In the genomic region with DNA sequence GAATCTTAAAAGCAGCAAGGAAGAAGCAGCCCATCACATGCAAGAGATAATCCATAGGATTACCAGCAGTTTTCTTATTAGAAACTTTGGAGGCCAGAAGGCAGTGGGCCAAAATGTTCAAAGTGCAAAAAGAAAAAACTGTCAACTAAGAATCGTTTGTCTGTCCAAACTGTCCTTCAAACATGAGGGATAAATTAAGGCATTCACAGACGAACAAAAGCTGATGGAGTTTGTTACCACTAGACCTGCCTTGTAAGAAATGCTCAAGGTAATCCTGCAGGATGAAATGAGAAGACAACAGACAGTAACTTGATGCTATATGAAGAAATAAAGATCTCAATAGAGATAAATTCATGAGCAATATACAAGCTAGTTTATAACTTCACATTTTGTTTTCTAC, we compare ENCODE assay signal across 21 cellular contexts.
A peak's percentile ranks its signal among the peaks of the same experiment; 100 is the strongest.
DNase-seq lines count a peak whose midpoint lies in the region; ATAC-seq, FAIRE-seq and TF ChIP-seq lines count a peak whose summit lies in the region.
"Had no signal": no experiment of that assay in that cellular context is flagged by ENCODE, and none has a peak within 500 bp of the region (broad histone marks: within the 10 kb centered on the region; RNA-seq: fewer than 3 reads in every experiment).

No MANE protein-coding gene starts in this region.

- WGBS in HepG2 (ENCODE audit: low lambda C conversion rate), result 55% methylated on average over 2 of the region's 2 CpGs
- WGBS in right lobe of liver (ENCODE audit: insufficient coverage, low coverage, low lambda C conversion rate, missing lambda C conversion rate), result 39% methylated on average over 2 of the region's 2 CpGs

- H3K9me3 ChIP-seq in HepG2 (ENCODE audit: low read length) (no peaks in the 10 kb centered on the region), right lobe of liver (no peaks in the 10 kb centered on the region), Karpas-422 (ENCODE audit: low read length) (no peaks in the 10 kb centered on the region)
- H3K9me3 ChIP-seq: Caco-2 had no signal

- H3K9me3 Mint-ChIP-seq in stimulated activated naive B cell treated with anti-CD40 and anti-IgM and Interleukin-4, amounts not matched to agents 10 μg/mL and 1 μg/mL and 100 μg/mL, for 72 hours, result peaks cover 0 to 4% of the 10 kb centered on the region in 2 donors
- H3K9me3 Mint-ChIP-seq: CD4-positive, alpha-beta T cell; CD8-positive, alpha-beta T cell had no signal

- no peak overlapping the region for H3K9ac ChIP-seq in HepG2 (ENCODE audit: insufficient read depth, low read depth, low read length)
- no peak overlapping the region for H3K9ac ChIP-seq in Karpas-422 (ENCODE audit: low read length)
- H3K9ac ChIP-seq: BLaER1 treated with 17β-estradiol and CSF1 and Interleukin-3, amounts not matched to agents 10 nM and 100 nM had no signal

- H3K4me1 ChIP-seq in HepG2 (ENCODE audit: insufficient read depth, low read length), result peaks cover 4% of the 10 kb centered on the region
- no peaks in the 10 kb centered on the region for H3K4me1 ChIP-seq in right lobe of liver
- peaks cover 41% of the 10 kb centered on the region for H3K4me1 ChIP-seq in Karpas-422 (ENCODE audit: low read length)
- H3K4me1 ChIP-seq: BLaER1 treated with 17β-estradiol and CSF1 and Interleukin-3, amounts not matched to agents 10 nM and 100 nM; Caco-2 had no signal

- H3K27ac Mint-ChIP-seq in stimulated activated naive B cell treated with anti-CD40 and anti-IgM and Interleukin-4, amounts not matched to agents 10 μg/mL and 1 μg/mL and 100 μg/mL, for 72 hours, result no peak overlapping the region
- H3K27ac Mint-ChIP-seq: B cell; CD4-positive, alpha-beta T cell; CD8-positive, alpha-beta T cell had no signal

- CTCF ChIA-PET in HepG2 (lab: Yijun Ruan, JAX; ENCODE audit: low intra/inter-chr PET ratio, low total read pairs), result no interaction called here

- TF ChIP-seq CTCF in HepG2 (CRISPR knock-in tag; IDR thresholded peaks at IDR 0.05) (no peak), right lobe of liver (IDR thresholded peaks at IDR 0.05) (no peak)

- no peak for TF ChIP-seq EP300 in HepG2 (IDR thresholded peaks at IDR 0.05; ENCODE audit: low read depth in 2 of 2, low read length in 2 of 2)
- no peak for TF ChIP-seq EP300 in HepG2 (CRISPR knock-in tag; IDR thresholded peaks at IDR 0.05; ENCODE audit: borderline replicate concordance)

- no peak for TF ChIP-seq POLR2A in HepG2 (IDR thresholded peaks at IDR 0.05; ENCODE audit: insufficient read depth in 1 of 2, low read depth in 2 of 2, low read length in 2 of 2)
- no peak for TF ChIP-seq POLR2A in right lobe of liver (IDR thresholded peaks at IDR 0.05)

- no peak for TF ChIP-seq RAD21 in HepG2 (CRISPR knock-in tag; IDR thresholded peaks at IDR 0.05)

- in situ Hi-C loops in HepG2 (cut with HindIII; ENCODE audit: extremely low pct_ligation_motif_present, low pct_unique_long_range_greater_than_20kb), result no loop called here

- ATAC-seq in HepG2 (no peak), right lobe of liver (no peak), GM21390 (IDR thresholded peaks at IDR 0.05; ENCODE audit: unreplicated experiment) (no peak)
- no peak for ATAC-seq in stimulated activated naive B cell treated with anti-CD40 and anti-IgM and Interleukin-4, amounts not matched to agents 10 μg/mL and 1 μg/mL and 100 μg/mL, for 72 hours (replicated peaks)
- ATAC-seq: A549; CD8-positive, alpha-beta T cell had no signal

- H3K27me3 Mint-ChIP-seq in stimulated activated naive B cell treated with anti-CD40 and anti-IgM and Interleukin-4, amounts not matched to agents 10 μg/mL and 1 μg/mL and 100 μg/mL, for 72 hours, result no peaks in the 10 kb centered on the region
- H3K27me3 Mint-ChIP-seq: B cell; CD4-positive, alpha-beta T cell had no signal

- H3K36me3 Mint-ChIP-seq in stimulated activated naive B cell treated with anti-CD40 and anti-IgM and Interleukin-4, amounts not matched to agents 10 μg/mL and 1 μg/mL and 100 μg/mL, for 72 hours, result peaks cover 33 to 58% of the 10 kb centered on the region in 2 donors

- H3K4me2 ChIP-seq in HepG2 (ENCODE audit: low read depth, low read length) (no peak overlapping the region), Karpas-422 (ENCODE audit: low read depth, low read length, poor library complexity, severe bottlenecking) (no peak overlapping the region)
- H3K4me2 ChIP-seq: A549; BLaER1 treated with 17β-estradiol and CSF1 and Interleukin-3, amounts not matched to agents 10 nM and 100 nM had no signal

- no peak overlapping the region for H3K4me3 Mint-ChIP-seq in stimulated activated naive B cell treated with anti-CD40 and anti-IgM and Interleukin-4, amounts not matched to agents 10 μg/mL and 1 μg/mL and 100 μg/mL, for 72 hours
- H3K4me3 Mint-ChIP-seq: B cell; CD4-positive, alpha-beta T cell; CD8-positive, alpha-beta T cell had no signal

- H3K36me3 ChIP-seq in HepG2 (replicated peaks in 1 of 2; ENCODE audit: control insufficient read depth in 1 of 2, insufficient read depth in 2 of 2, low read length in 2 of 2), result peaks cover 3 to 17% of the 10 kb centered on the region in 2 experiments; a peak in 3 of 5 replicates
- no peaks in the 10 kb centered on the region for H3K36me3 ChIP-seq in right lobe of liver
- peaks cover 13% of the 10 kb centered on the region for H3K36me3 ChIP-seq in Karpas-422 (ENCODE audit: insufficient read depth, low read length)

- H2AFZ ChIP-seq in HepG2 (ENCODE audit: low read length) (no peak overlapping the region), Karpas-422 (ENCODE audit: low read length) (no peak overlapping the region)

- intact Hi-C loops in HepG2 (cut with micrococcal nuclease; ENCODE audit: unreplicated experiment), result loop anchor here (10.0 kb wide), 1 partner anchor 182 kb away; no protein-coding TSS in a partner anchor
- intact Hi-C loops in right lobe of liver (cut with DNase I), result no loop called here

- no TSS peak for BruUV-seq in HepG2 (replicated peaks; lab: Mats Ljungman, UMichigan)

- H3K79me2 ChIP-seq in HepG2 (ENCODE audit: insufficient read depth, low read length) (no peaks in the 10 kb centered on the region), Karpas-422 (ENCODE audit: low read length) (peaks cover 6% of the 10 kb centered on the region; the same call in 1 of the 2 replicates)

- no peak for FAIRE-seq in HepG2 (lab: Jason Lieb, UNC)
- FAIRE-seq: A549, D721Med, G401.6, GM12891, GM18507 had no signal

- H3K27ac ChIP-seq in HepG2 (ENCODE audit: extremely low read length, insufficient read depth, low read length) (no peak overlapping the region), right lobe of liver (no peak overlapping the region), Karpas-422 (ENCODE audit: low read length) (0 out of 2 replicates have a peak overlapping the region, but pooled peaks have one; percentile 4)
- H3K27ac ChIP-seq: 22Rv1; A549; BLaER1 treated with 17β-estradiol and CSF1 and Interleukin-3, amounts not matched to agents 10 nM and 100 nM; C4-2B had no signal

- H4K20me1 ChIP-seq in HepG2 (ENCODE audit: insufficient read depth, low read length) (no peaks in the 10 kb centered on the region), Karpas-422 (ENCODE audit: insufficient read depth, low read depth, low read length) (no peaks in the 10 kb centered on the region)
- H4K20me1 ChIP-seq: BLaER1 treated with 17β-estradiol and CSF1 and Interleukin-3, amounts not matched to agents 10 nM and 100 nM had no signal

- POLR2A ChIA-PET in HepG2 (lab: Yijun Ruan, JAX), result no interaction called here

- DNase-seq in HepG2 (ENCODE audit: low spot score), result no peak
- DNase-seq in right lobe of liver, result no peak
- no peak for DNase-seq in Karpas-422
- no peak for DNase-seq in stimulated activated naive B cell treated with anti-CD40 and anti-IgM and Interleukin-4, amounts not matched to agents 10 μg/mL and 1 μg/mL and 100 μg/mL, for 72 hours
- DNase-seq: AML-193; Caco-2; Calu3; CD4-positive, alpha-beta T cell; CD8-positive, alpha-beta T cell; DMS79 treated with DMSO at 0.1 percent for 48 hours; GF-D8 had no signal

- no peaks in the 10 kb centered on the region for H3K9me2 ChIP-seq in Karpas-422 (replicated peaks; ENCODE audit: insufficient read depth, low read length)

- H3K27me3 ChIP-seq in HepG2 (ENCODE audit: control insufficient read depth in 1 of 2, insufficient read depth in 2 of 2, low read length in 2 of 2) (no peaks in the 10 kb centered on the region), right lobe of liver (no peaks in the 10 kb centered on the region), Karpas-422 (ENCODE audit: low read length) (no peaks in the 10 kb centered on the region)
- H3K27me3 ChIP-seq: BLaER1 treated with 17β-estradiol and CSF1 and Interleukin-3, amounts not matched to agents 10 nM and 100 nM had no signal

- H3K4me3 ChIP-seq in HepG2 (replicated peaks in 1 of 3; ENCODE audit: insufficient read depth in 1 of 3, low read depth in 2 of 3, low read length in 3 of 3), result no peak overlapping the region
- no peak overlapping the region for H3K4me3 ChIP-seq in right lobe of liver
- no peak overlapping the region for H3K4me3 ChIP-seq in Karpas-422 (ENCODE audit: low read length)
- H3K4me3 ChIP-seq: A549; BLaER1 treated with 17β-estradiol and CSF1 and Interleukin-3, amounts not matched to agents 10 nM and 100 nM had no signal

- H3K4me1 Mint-ChIP-seq in stimulated activated naive B cell treated with anti-CD40 and anti-IgM and Interleukin-4, amounts not matched to agents 10 μg/mL and 1 μg/mL and 100 μg/mL, for 72 hours, result peaks cover 0 to 5% of the 10 kb centered on the region in 2 donors

TF ChIP-seq in HepG2, 621 proteins besides CTCF, POLR2A, EP300 and RAD21:
- TF ChIP-seq, protein P1, sequence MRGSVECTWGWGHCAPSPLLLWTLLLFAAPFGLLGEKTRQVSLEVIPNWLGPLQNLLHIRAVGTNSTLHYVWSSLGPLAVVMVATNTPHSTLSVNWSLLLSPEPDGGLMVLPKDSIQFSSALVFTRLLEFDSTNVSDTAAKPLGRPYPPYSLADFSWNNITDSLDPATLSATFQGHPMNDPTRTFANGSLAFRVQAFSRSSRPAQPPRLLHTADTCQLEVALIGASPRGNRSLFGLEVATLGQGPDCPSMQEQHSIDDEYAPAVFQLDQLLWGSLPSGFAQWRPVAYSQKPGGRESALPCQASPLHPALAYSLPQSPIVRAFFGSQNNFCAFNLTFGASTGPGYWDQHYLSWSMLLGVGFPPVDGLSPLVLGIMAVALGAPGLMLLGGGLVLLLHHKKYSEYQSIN (CRISPR knock-in tag; IDR thresholded peaks at IDR 0.05; ENCODE audit: borderline replicate concordance), result no peak
- TF ChIP-seq ZNF337 (CRISPR knock-in tag; IDR thresholded peaks at IDR 0.05; ENCODE audit: borderline replicate concordance, low read depth), result peak; percentile 77; the same call in 1 of the 2 replicates
